Comparison of ENCODE assay signal across 9 cellular contexts in genomic region chr7:131027287-131027773, GRCh38.
DNase-seq lines count a peak whose midpoint lies in the region; ATAC-seq and TF ChIP-seq lines count a peak whose summit lies in the region.
"Had no signal": no experiment of that assay in that cellular context is flagged by ENCODE, and none has a peak within 500 bp of the region (broad histone marks: within the 10 kb centered on the region; RNA-seq: fewer than 3 reads in every experiment).

No MANE protein-coding gene starts in this region.

- CTCF ChIA-PET in Caco-2 (lab: Charles Lee): no interaction called here

- no peaks in the 10 kb centered on the region for H3K9me3 Mint-ChIP-seq in Caco-2 (ENCODE audit: unreplicated experiment)

- POLR2A ChIA-PET in Caco-2 (lab: Charles Lee): no interaction called here

- TF ChIP-seq CTCF in Caco-2 (IDR thresholded peaks at IDR 0.05; ENCODE audit: insufficient read depth in 1 of 2, low read depth in 1 of 2, low read length in 1 of 2, severe bottlenecking in 1 of 2, unreplicated experiment in 1 of 2): no peak

- H3K4me3 ChIP-seq in aorta (ENCODE audit: low read length in 2 of 2): no peak overlapping the region
- no peak overlapping the region for H3K4me3 ChIP-seq in Caco-2 (ENCODE audit: low read depth, low read length)
- H3K4me3 ChIP-seq: tibial artery had no signal

- intact Hi-C loops in aorta (cut with DNase I): no loop called here
- intact Hi-C loops in Caco-2 (cut with micrococcal nuclease; ENCODE audit: unreplicated experiment): no loop called here

- no peaks in the 10 kb centered on the region for H3K9me3 ChIP-seq in aorta (ENCODE audit: control insufficient read depth, low read length)
- H3K9me3 ChIP-seq in Caco-2: no peaks in the 10 kb centered on the region; the same call in 1 of the 2 replicates
- H3K9me3 ChIP-seq: tibial artery had no signal

- no peak overlapping the region for H3K27ac Mint-ChIP-seq in Caco-2 (ENCODE audit: unreplicated experiment)

- no peaks in the 10 kb centered on the region for H3K36me3 Mint-ChIP-seq in Caco-2 (ENCODE audit: insufficient read depth, unreplicated experiment)

- no peaks in the 10 kb centered on the region for H3K27me3 Mint-ChIP-seq in Caco-2 (ENCODE audit: insufficient read depth, unreplicated experiment)

- H3K4me1 ChIP-seq in aorta (ENCODE audit: control insufficient read depth in 1 of 2, insufficient read depth in 2 of 2, low read length in 2 of 2) (peaks cover 5 to 9% of the 10 kb centered on the region in 2 donors), Caco-2 (no peaks in the 10 kb centered on the region)

- H3K27ac ChIP-seq in aorta (ENCODE audit: low read depth in 1 of 2, low read length in 2 of 2): no peak overlapping the region
- H3K27ac ChIP-seq: tibial artery had no signal

- no peaks in the 10 kb centered on the region for H3K4me1 Mint-ChIP-seq in Caco-2 (ENCODE audit: low read depth, unreplicated experiment)

- H3K4me3 Mint-ChIP-seq in Caco-2 (ENCODE audit: unreplicated experiment): no peak overlapping the region

- ATAC-seq in aorta (ENCODE audit: low FRiP score) (peak; percentile 66), GM18505 (IDR thresholded peaks at IDR 0.05; ENCODE audit: unreplicated experiment) (no peak)

- H3K27me3 ChIP-seq in aorta (ENCODE audit: control insufficient read depth in 1 of 2, insufficient read depth in 2 of 2, low read length in 1 of 2): no peaks in the 10 kb centered on the region
- H3K27me3 ChIP-seq in Caco-2 (replicated peaks; ENCODE audit: control insufficient read depth, insufficient read depth, low read length): no peaks in the 10 kb centered on the region
- H3K27me3 ChIP-seq: tibial artery had no signal

- H3K36me3 ChIP-seq in aorta (ENCODE audit: control insufficient read depth in 1 of 2, insufficient read depth in 2 of 2, low read length in 1 of 2) (peaks cover 0 to 2% of the 10 kb centered on the region in 2 donors), Caco-2 (ENCODE audit: control insufficient read depth, insufficient read depth, low read length) (no peaks in the 10 kb centered on the region)

- DNase-seq in GM03348 (ENCODE audit: low spot score) (peak; percentile 86), NCI-H226 (peak; percentile 64), amniotic epithelial cell (ENCODE audit: low read depth) (peak; percentile 98), left kidney (ENCODE audit: low read depth, low spot score) (peak; percentile 17), aorta (no peak), Caco-2 (no peak), NCI-H2227 treated with DMSO at 0.1 percent for 48 hours (lab: John Stamatoyannopoulos, UW) (no peak)

- 72 to 74% methylated on average over 8 of the region's 8 CpGs for WGBS in aorta, 2 donors

- TF ChIP-seq POLR2A in GM18505 (IDR thresholded peaks at IDR 0.05; ENCODE audit: borderline replicate concordance, extremely low read depth, insufficient read depth, insufficient read length): no peak

- BruUV-seq in Caco-2 (replicated peaks; lab: Mats Ljungman, UMichigan): no TSS peak

Comparison
In these comparisons a context has a peak if more than half of its experiments do, and no peak if none do; other contexts are left out.
1. DNase-seq: peak in GM03348 (single experiment), NCI-H226 (single experiment), amniotic epithelial cell (single experiment) and left kidney (single experiment); none in aorta (0 of 2), Caco-2 (0 of 2) and NCI-H2227 treated with DMSO at 0.1 percent for 48 hours (single experiment).